In genomic region chr2:110211938-110212858, GRCh38 we compare ENCODE assay signal across 1 cellular context.
TF ChIP-seq lines count a peak whose summit lies in the region.

TSS of gene MTLN (minus strand) at chr2:110212547. CDS start at chr2:110212525, 22 bp downstream.

TF ChIP-seq in K562, 482 proteins besides CTCF, POLR2A, EP300 and RAD21 (continued from another document and continues in another):
- peak in 2 of 3 experiments; percentile 14 to 31; a peak in 1 of 6 replicates for TF ChIP-seq ZBTB11 (CRISPR knock-in tag; IDR thresholded peaks at IDR 0.05)
- no peak for TF ChIP-seq POLR2AphosphoS2 (IDR thresholded peaks at IDR 0.05; ENCODE audit: low read length)
- no peak for TF ChIP-seq FOSL1 (tag; conservative IDR thresholded peaks at IDR 0.05)
- TF ChIP-seq ZNF77 (CRISPR knock-in tag; IDR thresholded peaks at IDR 0.05) = no peak
- no peak for TF ChIP-seq AFF1 (IDR thresholded peaks at IDR 0.05; ENCODE audit: low read depth in 1 of 2, partially characterized antibody in 2 of 2)
- TF ChIP-seq KLF16 (IDR thresholded peaks at IDR 0.05) = peak; percentile 77
- no peak for TF ChIP-seq ZNF780A (CRISPR knock-in tag; IDR thresholded peaks at IDR 0.05)
- no peak for TF ChIP-seq NR1H2 (CRISPR knock-in tag; IDR thresholded peaks at IDR 0.05)
- TF ChIP-seq NR4A1 (CRISPR knock-in tag; IDR thresholded peaks at IDR 0.05) = 0 out of 2 replicates have a peak, but pooled peaks have one; percentile 47
- peak; percentile 54; the same call in 1 of the 2 replicates for TF ChIP-seq NR4A1 (tag; IDR thresholded peaks at IDR 0.05)
- no peak for TF ChIP-seq MYBL2 (IDR thresholded peaks at IDR 0.05; ENCODE audit: low read depth)
- no peak for TF ChIP-seq MYBL2 (CRISPR knock-in tag; IDR thresholded peaks at IDR 0.05; ENCODE audit: borderline replicate concordance)
- TF ChIP-seq TCFL5 (CRISPR knock-in tag; conservative IDR thresholded peaks at IDR 0.05) = no peak
- no peak for TF ChIP-seq SREBF1 (IDR thresholded peaks at IDR 0.05; ENCODE audit: borderline replicate concordance, low read depth, low read length)
- TF ChIP-seq RBM14 (IDR thresholded peaks at IDR 0.05; ENCODE audit: borderline replicate concordance, insufficient read depth, low read depth, low read length) = no peak
- no peak for TF ChIP-seq DNMT1 (IDR thresholded peaks at IDR 0.05)
- TF ChIP-seq ZBED1 (IDR thresholded peaks at IDR 0.05) = no peak
- TF ChIP-seq TARDBP (IDR thresholded peaks at IDR 0.05) = no peak
- TF ChIP-seq HDAC3 (IDR thresholded peaks at IDR 0.05; ENCODE audit: borderline replicate concordance, partially characterized antibody) = no peak
- no peak for TF ChIP-seq CHAMP1 (IDR thresholded peaks at IDR 0.05)
- no peak for TF ChIP-seq PTRF (tag; IDR thresholded peaks at IDR 0.05)
- TF ChIP-seq NCOA2 (IDR thresholded peaks at IDR 0.05; ENCODE audit: partially characterized antibody in 2 of 2) = no peak
- TF ChIP-seq ZNF551 (CRISPR knock-in tag; IDR thresholded peaks at IDR 0.05) = no peak
- TF ChIP-seq PBX2 (CRISPR knock-in tag; IDR thresholded peaks at IDR 0.05; ENCODE audit: low read depth) = no peak
- no peak for TF ChIP-seq PBX2 (tag; conservative IDR thresholded peaks at IDR 0.05; ENCODE audit: low read depth)
- TF ChIP-seq GTF2B (IDR thresholded peaks at IDR 0.05; ENCODE audit: extremely low read depth, insufficient read length) = no peak
- no peak for TF ChIP-seq MTA1 (IDR thresholded peaks at IDR 0.05; ENCODE audit: borderline replicate concordance)
- TF ChIP-seq SAFB2 (IDR thresholded peaks at IDR 0.05; ENCODE audit: borderline replicate concordance, low read depth, low read length, severe bottlenecking) = no peak
- no peak for TF ChIP-seq HMG20B (CRISPR knock-in tag; IDR thresholded peaks at IDR 0.05)
- TF ChIP-seq E2F4 (CRISPR knock-in tag; IDR thresholded peaks at IDR 0.05; ENCODE audit: low read depth) = peak; percentile 71; the same call in 1 of the 2 replicates
- TF ChIP-seq CHCHD3 (CRISPR knock-in tag; IDR thresholded peaks at IDR 0.05) = no peak
- 0 out of 2 replicates have a peak, but pooled peaks have one; percentile 56 for TF ChIP-seq SMAD3 (CRISPR knock-in tag; conservative IDR thresholded peaks at IDR 0.05)
- 0 out of 2 replicates have a peak, but pooled peaks have one; percentile 46 for TF ChIP-seq TCF7 (IDR thresholded peaks at IDR 0.05; ENCODE audit: borderline replicate concordance)
- 0 out of 2 replicates have a peak, but pooled peaks have one; percentile 9 for TF ChIP-seq NCOR1 (IDR thresholded peaks at IDR 0.05)
- no peak for TF ChIP-seq HOMEZ (CRISPR knock-in tag; IDR thresholded peaks at IDR 0.05)
- no peak for TF ChIP-seq HNRNPUL1 (IDR thresholded peaks at IDR 0.05; ENCODE audit: low read length)
- TF ChIP-seq SMARCC2 (IDR thresholded peaks at IDR 0.05; ENCODE audit: low read depth) = no peak
- 0 out of 2 replicates have a peak, but pooled peaks have one; percentile 44 for TF ChIP-seq ZNF444 (CRISPR knock-in tag; IDR thresholded peaks at IDR 0.05)
- no peak for TF ChIP-seq ZKSCAN3 (CRISPR knock-in tag; IDR thresholded peaks at IDR 0.05)
- no peak for TF ChIP-seq FOXP1 (CRISPR knock-in tag; IDR thresholded peaks at IDR 0.05)
- TF ChIP-seq NUFIP1 (IDR thresholded peaks at IDR 0.05; ENCODE audit: partially characterized antibody) = no peak
- TF ChIP-seq ZFP1 (CRISPR knock-in tag; IDR thresholded peaks at IDR 0.05) = no peak
- no peak for TF ChIP-seq KLF13 (tag; IDR thresholded peaks at IDR 0.05; ENCODE audit: borderline replicate concordance, low read depth)
- no peak for TF ChIP-seq CBX5 (IDR thresholded peaks at IDR 0.05; ENCODE audit: borderline replicate concordance, low read depth)
- TF ChIP-seq PCBP1 (IDR thresholded peaks at IDR 0.05; ENCODE audit: low read depth, low read length, poor library complexity, severe bottlenecking) = no peak
- TF ChIP-seq COPS2 (conservative IDR thresholded peaks at IDR 0.05) = no peak
- TF ChIP-seq POLR2H (tag; IDR thresholded peaks at IDR 0.05; ENCODE audit: low read depth) = peak; percentile 70; the same call in 1 of the 2 replicates
- no peak for TF ChIP-seq DEAF1 (CRISPR knock-in tag; IDR thresholded peaks at IDR 0.05)
- TF ChIP-seq HINFP (tag; conservative IDR thresholded peaks at IDR 0.05; ENCODE audit: low read depth) = no peak
